ENCODE assay signal across 11 cellular contexts in the genomic region with DNA sequence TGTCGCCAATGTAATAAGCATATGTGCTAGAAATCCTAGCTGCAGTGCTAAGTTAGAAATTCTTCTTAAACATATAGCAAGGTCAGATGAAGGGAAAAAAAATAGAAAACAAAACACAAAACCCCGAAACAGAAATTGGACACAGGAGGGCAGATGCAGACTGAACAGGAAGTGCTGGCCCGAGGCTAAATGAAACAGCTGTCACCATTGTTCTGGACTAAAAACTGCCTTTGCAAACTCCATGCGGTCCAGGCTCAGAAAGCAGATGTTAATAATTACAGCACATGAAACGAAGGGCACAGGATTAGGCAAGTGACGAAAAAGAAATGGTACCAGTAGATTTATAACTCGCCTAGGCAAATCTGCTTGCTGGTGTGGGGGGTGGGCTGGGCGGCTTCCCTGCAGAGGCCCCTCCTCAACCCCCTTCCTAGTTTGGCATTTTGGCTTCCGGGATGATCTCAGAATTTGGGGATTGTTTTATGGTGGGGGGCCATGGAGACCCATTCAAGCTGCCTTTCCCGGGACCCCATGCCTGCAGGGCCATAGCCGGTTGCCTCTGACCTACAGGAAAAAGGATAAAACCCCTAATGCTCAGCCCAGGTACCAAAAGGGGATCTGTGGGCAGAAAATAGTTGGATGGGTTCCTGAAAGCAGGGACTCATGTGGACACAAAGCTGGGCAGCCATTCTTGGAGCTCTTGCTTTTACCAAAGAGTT. TPM values are rescaled to one million over a fixed set of nuclear protein-coding genes. Genes with fewer than 3 reads are reported as not detected.
DNase-seq lines count a peak whose midpoint lies in the region; ATAC-seq and TF ChIP-seq lines count a peak whose summit lies in the region.
"Had no signal": no experiment of that assay in that cellular context is flagged by ENCODE, and none has a peak within 500 bp of the region (broad histone marks: within the 10 kb centered on the region; RNA-seq: fewer than 3 reads in every experiment).

No MANE protein-coding gene starts in this region.

- no peak overlapping the region for H2AFZ ChIP-seq in osteoblast (ENCODE audit: low read length)

- H3K27ac Mint-ChIP-seq in neural crest cell (ENCODE audit: unreplicated experiment), result peak overlapping the region; percentile 57

- H3K4me3 ChIP-seq in osteoblast (ENCODE audit: insufficient read depth, low read length) (no peak overlapping the region), coronary artery (no peak overlapping the region), right atrium auricular region (no peak overlapping the region)

- H3K36me3 ChIP-seq in osteoblast (ENCODE audit: insufficient read depth, low read length), result no peaks in the 10 kb centered on the region
- no peaks in the 10 kb centered on the region for H3K36me3 ChIP-seq in right atrium auricular region

- peaks cover 4% of the 10 kb centered on the region for H3K27me3 Mint-ChIP-seq in neural crest cell (ENCODE audit: low read depth)

- peak overlapping the region; percentile 4 for H3K4me3 Mint-ChIP-seq in neural crest cell
- H3K4me3 Mint-ChIP-seq: activated T-cell treated with anti-CD3 and anti-CD28 coated beads, Interleukin-2, amount 50 U/mL, for 4 hours had no signal

- TF ChIP-seq CTCF in neural crest cell (conservative IDR thresholded peaks at IDR 0.05) (no peak), osteoblast (IDR thresholded peaks at IDR 0.05; ENCODE audit: extremely low read depth, low read depth, low read length) (no peak), coronary artery (IDR thresholded peaks at IDR 0.05) (no peak), right atrium auricular region (IDR thresholded peaks at IDR 0.05) (no peak)

- H3K27me3 ChIP-seq in osteoblast (ENCODE audit: insufficient read depth, low read length) (peaks cover 15% of the 10 kb centered on the region), right atrium auricular region (no peaks in the 10 kb centered on the region)

- no peaks in the 10 kb centered on the region for H3K9me3 ChIP-seq in osteoblast (ENCODE audit: low read depth, low read length)
- H3K9me3 ChIP-seq in right atrium auricular region, result no peaks in the 10 kb centered on the region

- peaks cover 37% of the 10 kb centered on the region for H3K4me1 Mint-ChIP-seq in neural crest cell

- H3K27ac ChIP-seq in osteoblast (ENCODE audit: low read depth, low read length) (no peak overlapping the region), coronary artery (no peak overlapping the region), right atrium auricular region (no peak overlapping the region)

- no peaks in the 10 kb centered on the region for H3K79me2 ChIP-seq in osteoblast (ENCODE audit: insufficient read depth, low read length)

- no peaks in the 10 kb centered on the region for H3K36me3 Mint-ChIP-seq in neural crest cell (ENCODE audit: low read depth)

- no peak overlapping the region for H3K4me2 ChIP-seq in osteoblast (ENCODE audit: insufficient read depth, low read length)

- DNase-seq in NCI-H524 (lab: John Stamatoyannopoulos, UW) (peak; percentile 44 to 73), neural crest cell (ENCODE audit: low read depth, low spot score) (peak; percentile 36), osteoblast (ENCODE audit: insufficient read length, low spot score, missing footprints) (no peak), coronary artery (ENCODE audit: low spot score) (no peak), right atrium auricular region (ENCODE audit: low spot score) (no peak)
- no peak for DNase-seq in stimulated activated CD4-positive, alpha-beta T cell treated with anti-CD3 and anti-CD28 coated beads, Interleukin-2, amount 100 ng/mL, for 24 hours
- DNase-seq: activated T-cell treated with anti-CD3 and anti-CD28 coated beads, Interleukin-2, amount 50 U/mL, for 4 hours; OCI-M1 had no signal

- no peaks in the 10 kb centered on the region for H4K20me1 ChIP-seq in osteoblast (ENCODE audit: insufficient read depth, low read length)

- no peaks in the 10 kb centered on the region for H3K9me3 Mint-ChIP-seq in neural crest cell
- H3K9me3 Mint-ChIP-seq: activated T-cell treated with anti-CD3 and anti-CD28 coated beads, Interleukin-2, amount 50 U/mL, for 4 hours had no signal

- peak; percentile 93 for ATAC-seq in GM18909 (IDR thresholded peaks at IDR 0.05; ENCODE audit: poor library complexity, unreplicated experiment)
- peak; percentile 82 for ATAC-seq in HG02678 (IDR thresholded peaks at IDR 0.05; ENCODE audit: unreplicated experiment)
- ATAC-seq: activated T-cell treated with anti-CD3 and anti-CD28 coated beads, Interleukin-2, amount 50 U/mL, for 4 hours had no signal

- H3K4me1 ChIP-seq in osteoblast (ENCODE audit: insufficient read depth, low read length) (no peaks in the 10 kb centered on the region), right atrium auricular region (no peaks in the 10 kb centered on the region)

RNA-seq across cellular contexts. Expression of a gene that starts 39.2 kb away (rescaled TPM):
- 1.0 and 1.1 TPM in 2 replicates for total RNA-seq in neural crest cell
- total RNA-seq in osteoblast, result 0.88 and 1.4 TPM in 2 replicates
- total RNA-seq in right atrium auricular region, result under 1 TPM; 0.47 to 0.67 TPM
- total RNA-seq: activated T-cell treated with anti-CD3 and anti-CD28 coated beads, Interleukin-2, amount 50 U/mL, for 4 hours; glomerular endothelial cell had no signal

Comparison
In these comparisons a context has a peak if more than half of its experiments do, and no peak if none do; other contexts are left out.
1. DNase-seq: peak in NCI-H524 (2 of 2) and neural crest cell (single experiment); none in stimulated activated CD4-positive, alpha-beta T cell treated with anti-CD3 and anti-CD28 coated beads, Interleukin-2, amount 100 ng/mL, for 24 hours (0 of 2), osteoblast (single experiment), coronary artery (single experiment) and right atrium auricular region (single experiment).